In genomic region chr19:48837586-48838191, GRCh38 we compare ENCODE assay signal across 8 cellular contexts. TPM values are rescaled to one million over a fixed set of nuclear protein-coding genes. Genes with fewer than 3 reads are reported as not detected.
DNase-seq lines count a peak whose midpoint lies in the region; ATAC-seq and TF ChIP-seq lines count a peak whose summit lies in the region.

No MANE protein-coding gene starts in this region.

- no peaks in the 10 kb centered on the region for H3K27me3 Mint-ChIP-seq in nephron (ENCODE audit: low read depth)

- H3K4me1 ChIP-seq in BE2C (no peaks in the 10 kb centered on the region), HUES6 (ENCODE audit: control insufficient read depth, insufficient read depth, low read length) (peaks cover 3% of the 10 kb centered on the region)

- H3K4me1 Mint-ChIP-seq in nephron: peaks cover 17% of the 10 kb centered on the region

- H3K27me3 ChIP-seq in BE2C (no peaks in the 10 kb centered on the region), HUES6 (ENCODE audit: control insufficient read depth, insufficient read depth, low read length) (no peaks in the 10 kb centered on the region)

- no peak overlapping the region for H3K27ac ChIP-seq in HUES6 (ENCODE audit: low read depth, low read length)

- H3K9me3 ChIP-seq in BE2C: no peaks in the 10 kb centered on the region
- H3K9me3 ChIP-seq in HUES6 (ENCODE audit: control insufficient read depth, insufficient read depth, low read depth, low read length): no peaks in the 10 kb centered on the region

- in situ Hi-C loops in GM13977 (cut with MboI; ENCODE audit: low pct_unique_long_range_greater_than_20kb, low sequenced_read_pairs, unreplicated experiment): no loop called here

- peak overlapping the region in 1 of 3 experiments; percentile 72 for H3K27ac Mint-ChIP-seq in nephron

- peaks cover 15% of the 10 kb centered on the region for H3K36me3 Mint-ChIP-seq in nephron (ENCODE audit: low read depth)

- H3K9me3 Mint-ChIP-seq in nephron: no peaks in the 10 kb centered on the region

- H3K36me3 ChIP-seq in BE2C: no peaks in the 10 kb centered on the region
- no peaks in the 10 kb centered on the region; the same call in 1 of the 2 replicates for H3K36me3 ChIP-seq in HUES6 (ENCODE audit: control insufficient read depth, insufficient read depth, low read length)

- no peak overlapping the region for H3K9ac ChIP-seq in HUES6 (ENCODE audit: low read length)

- no peak for DNase-seq in BE2C
- DNase-seq in choroid plexus epithelial cell (ENCODE audit: low read depth): no peak
- no peak for DNase-seq in putamen (ENCODE audit: low spot score)
- DNase-seq in GM13977 (ENCODE audit: low spot score): no peak
- no peak for DNase-seq in HPDE6-E6E7 (ENCODE audit: extremely low spot score)

- no peak for ATAC-seq in HG03196 (IDR thresholded peaks at IDR 0.05; ENCODE audit: unreplicated experiment)

- peak overlapping the region; percentile 63 for H3K4me3 ChIP-seq in BE2C (ENCODE audit: low read depth, low read length)
- peak overlapping the region; percentile 70 for H3K4me3 ChIP-seq in HUES6 (ENCODE audit: low read depth, low read length)
- H3K4me3 ChIP-seq in choroid plexus epithelial cell (ENCODE audit: low read depth, low read length): peak overlapping the region; percentile 74

- peak overlapping the region; percentile 15 to 88 (median 52) for H3K4me3 Mint-ChIP-seq in nephron

- TF ChIP-seq CTCF in BE2C (IDR thresholded peaks at IDR 0.05; ENCODE audit: low read depth, low read length): no peak
- no peak for TF ChIP-seq CTCF in choroid plexus epithelial cell (conservative IDR thresholded peaks at IDR 0.05; ENCODE audit: low read depth, low read length)
- no peak for TF ChIP-seq CTCF in nephron (IDR thresholded peaks at IDR 0.05; ENCODE audit: unreplicated experiment in 3 of 3)
- TF ChIP-seq CTCF in GM13977 (IDR thresholded peaks at IDR 0.05; ENCODE audit: extremely low read depth, insufficient read depth, missing control alignments): no peak

RNA-seq across cellular contexts. Expression of gene HSD17B14, which starts 1.4 kb away (rescaled TPM):
- 11.4 TPM for polyA plus RNA-seq in BE2C (2012; ENCODE audit: insufficient read depth, insufficient read length, low read depth)

RNA-seq across cellular contexts. Expression of gene BCAT2, which starts 26.9 kb away (rescaled TPM):
- 56.1 TPM for polyA plus RNA-seq in BE2C (2012; ENCODE audit: insufficient read depth, insufficient read length, low read depth)

RNA-seq across cellular contexts. Expression of gene PLEKHA4, which starts 30.7 kb away (rescaled TPM):
- polyA plus RNA-seq in BE2C (2012; ENCODE audit: insufficient read depth, insufficient read length, low read depth): 2.9 TPM

RNA-seq across cellular contexts. Expression of gene PPP1R15A, which starts 34.5 kb away (rescaled TPM):
- polyA plus RNA-seq in BE2C (2012; ENCODE audit: insufficient read depth, insufficient read length, low read depth): 145 TPM
